ENCODE assay signal across 8 cellular contexts in the genomic region with DNA sequence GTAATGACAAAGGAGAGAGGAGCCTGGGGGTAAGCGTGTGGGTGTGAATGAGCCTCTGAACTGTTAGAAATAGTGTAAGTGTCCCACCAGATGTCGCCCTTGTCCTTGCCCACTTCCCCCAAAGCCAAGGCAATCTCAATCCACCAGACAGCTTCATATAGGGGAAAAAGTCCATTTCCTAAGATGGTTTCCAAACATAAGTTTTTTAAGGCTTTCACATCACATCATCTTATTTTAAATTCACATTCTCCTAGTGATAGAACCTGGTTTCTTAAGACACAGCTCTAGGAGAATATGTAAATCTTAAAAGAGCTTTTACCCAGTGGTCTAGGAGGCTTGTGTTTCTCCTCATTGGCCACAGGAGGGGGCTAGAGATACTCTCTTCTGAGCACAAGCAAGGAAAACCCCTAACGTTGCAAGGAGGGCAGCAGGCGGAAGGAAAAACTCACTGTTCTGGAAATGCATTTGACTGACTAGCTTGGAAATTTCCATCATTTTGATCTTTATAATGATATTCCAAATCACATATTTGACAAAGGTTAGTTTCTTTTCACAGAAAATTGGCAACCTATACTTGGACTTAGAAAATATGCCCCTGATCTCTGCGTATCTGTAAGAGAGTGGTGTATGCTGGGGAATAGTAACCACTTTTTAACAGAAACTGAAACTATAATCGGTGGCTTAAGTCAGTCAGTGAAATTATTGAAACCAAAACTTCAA. TPM values are rescaled to one million over a fixed set of nuclear protein-coding genes. Genes with fewer than 3 reads are reported as not detected.
A peak's percentile ranks its signal among the peaks of the same experiment; 100 is the strongest.
DNase-seq lines count a peak whose midpoint lies in the region; ATAC-seq and TF ChIP-seq lines count a peak whose summit lies in the region.

No MANE protein-coding gene starts in this region.

- peak; percentile 59 for DNase-seq in NCI-H1048 (lab: John Stamatoyannopoulos, UW)
- peak; percentile 94 for DNase-seq in SKM-1 (lab: John Stamatoyannopoulos, UW; ENCODE audit: unreplicated experiment)
- peak; percentile 71 to 86 (median 83) for DNase-seq in adrenal gland
- peak; percentile 73 for DNase-seq in right atrium auricular region (ENCODE audit: low spot score)
- DNase-seq in retina = peak; percentile 92
- no peak for DNase-seq in cortex of kidney (lab: John Stamatoyannopoulos, UW)

- no peak for TF ChIP-seq POLR2A in adrenal gland (IDR thresholded peaks at IDR 0.05)

- H3K27ac ChIP-seq in adrenal gland (peak overlapping the region; percentile 19 to 84 (median 77)), right atrium auricular region (peak overlapping the region; percentile 24 to 40)

- H3K27me3 ChIP-seq in adrenal gland = no peaks in the 10 kb centered on the region
- H3K27me3 ChIP-seq in right atrium auricular region = no peaks in the 10 kb centered on the region

- TF ChIP-seq CTCF in GM12872 (IDR thresholded peaks at IDR 0.05; ENCODE audit: insufficient read depth, low read depth, low read length) = peak; percentile 65
- peak; percentile 84 to 99 (median 96) for TF ChIP-seq CTCF in adrenal gland (IDR thresholded peaks at IDR 0.05)
- peak in 1 of 2 donors; percentile 75 for TF ChIP-seq CTCF in right atrium auricular region (IDR thresholded peaks at IDR 0.05)

- H3K4me1 ChIP-seq in adrenal gland (replicated peaks in 1 of 2) = peaks cover 5 to 12% of the 10 kb centered on the region in 2 donors
- H3K4me1 ChIP-seq in right atrium auricular region = peaks cover 0 to 7% of the 10 kb centered on the region in 2 donors

- H3K36me3 ChIP-seq in adrenal gland (replicated peaks in 1 of 2) (no peaks in the 10 kb centered on the region), right atrium auricular region (no peaks in the 10 kb centered on the region)

- peaks cover 0 to 1% (median 0%) of the 10 kb centered on the region in 3 donors for H3K9me3 ChIP-seq in adrenal gland (replicated peaks in 1 of 3)
- H3K9me3 ChIP-seq in right atrium auricular region = peaks cover 0 to 8% of the 10 kb centered on the region in 2 donors

- intact Hi-C loops in adrenal gland (cut with DNase I) = loop anchor here (5.0 kb wide), 3 partner anchors 77 to 312 kb away; a partner anchor contains a TSS

- peak; percentile 92 for ATAC-seq in HG02588 (IDR thresholded peaks at IDR 0.05; ENCODE audit: unreplicated experiment)

- WGBS in adrenal gland, 4 donors = 0 to 3% (median 1%) methylated on average over 6 of the region's 6 CpGs

- H3K4me3 ChIP-seq in adrenal gland = peak overlapping the region in 2 of 4 donors; percentile 23 to 52
- H3K4me3 ChIP-seq in right atrium auricular region = peak overlapping the region; percentile 27 to 39

RNA-seq across cellular contexts. Expression of a gene that starts 51.9 kb away (rescaled TPM):
- total RNA-seq in adrenal gland = 1 to 10 TPM in 7 of 8 donors, under 1 TPM in 1; 0.60 to 7.1 (median 3.0) TPM
- polyA plus RNA-seq in adrenal gland = under 1 TPM; 0.16 to 0.37 (median 0.27) TPM
- total RNA-seq in right atrium auricular region = 10 to 100 TPM; 40.4 to 56.7 TPM

RNA-seq across cellular contexts. Expression of a gene that starts 52.0 kb away (rescaled TPM):
- total RNA-seq in adrenal gland = 10 to 100 TPM in 6 of 8 donors, 1 to 10 TPM in 2; 8.2 to 40.1 (median 14.8) TPM
- polyA plus RNA-seq in adrenal gland = 10 to 100 TPM in 2 of 3 donors, 1 to 10 TPM in 1; 2.2 to 27.4 (median 19.4) TPM
- total RNA-seq in right atrium auricular region = under 1 TPM in 1 of 2 donors, not detected in 1; 0.90 TPM

Comparison
In these comparisons a context has a peak if more than half of its experiments do, and no peak if none do; other contexts are left out.
1. RNA of a gene that starts 51.9 kb away (total RNA-seq): 40.4 to 56.7 TPM in right atrium auricular region; 0.60 to 7.1 TPM in adrenal gland; every median in the first group is over 4 times any median in the second.
2. RNA of a gene that starts 52.0 kb away (total RNA-seq): 8.2 to 40.1 TPM in adrenal gland; 0.90 TPM in right atrium auricular region; every median in the first group is over 4 times any median in the second.